ENCODE assay signal across 14 cellular contexts in genomic region chr5:93355691-93356090, GRCh38.
"Had no signal": no experiment of that assay in that cellular context is flagged by ENCODE, and none has a peak within 500 bp of the region (broad histone marks: within the 10 kb centered on the region; RNA-seq: fewer than 3 reads in every experiment).

No MANE protein-coding gene starts in this region.

- ATAC-seq: heart left ventricle; stimulated activated naive CD8-positive, alpha-beta T cell treated with anti-CD3 and anti-CD28 coated beads, Interleukin-15, amount 100 ng/mL, for 72 hours; T-helper 17 cell had no signal

- H2AFZ ChIP-seq: neural progenitor cell, parathyroid adenoma had no signal

- H3K27me3 ChIP-seq: heart left ventricle, neural progenitor cell, testis had no signal

- H3K4me2 ChIP-seq: neural progenitor cell had no signal

- H3K4me3 ChIP-seq: heart left ventricle, neural progenitor cell, testis had no signal

- DNase-seq: activated CD4-positive, alpha-beta memory T cell treated with anti-CD3 and anti-CD28 coated beads for 36 hours; activated gamma-delta T cell; activated naive CD8-positive, alpha-beta T cell treated with anti-CD3 and anti-CD28 coated beads for 36 hours; activated T-cell treated with anti-CD3 and anti-CD28 coated beads, Interleukin-2, amount 50 U/mL, for 48 hours; aorta; foreskin melanocyte; heart left ventricle; stimulated activated CD4-positive, alpha-beta T cell treated with anti-CD3 and anti-CD28 coated beads, Interleukin-15, amount 100 ng/mL, for 24 hours; stimulated activated CD4-positive, alpha-beta T cell treated with anti-CD3 and anti-CD28 coated beads, Interleukin-4, amount 100 ng/mL, for 4 hours; stimulated activated naive CD8-positive, alpha-beta T cell treated with anti-CD3 and anti-CD28 coated beads, Interleukin-15, amount 100 ng/mL, for 72 hours; T-helper 17 cell; testis had no signal

- H3K9me3 ChIP-seq: heart left ventricle, testis had no signal

- H3K27ac ChIP-seq: heart left ventricle, neural progenitor cell, parathyroid adenoma, testis had no signal

- H3K4me1 ChIP-seq: neural progenitor cell, parathyroid adenoma, testis had no signal

- H3K9ac ChIP-seq: neural progenitor cell, parathyroid adenoma had no signal

- H3K36me3 ChIP-seq: heart left ventricle, neural progenitor cell had no signal
